16 cellular contexts compared by ENCODE assay signal in genomic region chr2:65939687-65940086, GRCh38.
"Had no signal": no experiment of that assay in that cellular context is flagged by ENCODE, and none has a peak within 500 bp of the region (broad histone marks: within the 10 kb centered on the region; RNA-seq: fewer than 3 reads in every experiment).

No MANE protein-coding gene starts in this region.

- H3K4me3 ChIP-seq: transverse colon had no signal

- H3K9ac ChIP-seq: parathyroid adenoma had no signal

- H3K9me3 ChIP-seq: neutrophil, transverse colon had no signal

- H3K79me2 ChIP-seq: parathyroid adenoma had no signal

- H3K27me3 ChIP-seq: neutrophil, transverse colon had no signal

- H2AFZ ChIP-seq: parathyroid adenoma had no signal

- DNase-seq: activated CD4-positive, alpha-beta T cell treated with anti-CD3 and anti-CD28 coated beads, Interleukin-2, amount 50 U/mL, for 1 hour; activated CD8-positive, alpha-beta memory T cell treated with anti-CD3 and anti-CD28 coated beads for 24 hours; activated naive CD8-positive, alpha-beta T cell treated with anti-CD3 and anti-CD28 coated beads for 36 hours; cortex of kidney; effector CD8-positive, alpha-beta T cell; foreskin fibroblast; glutamatergic neuron; left ventricle myocardium superior; mesenchymal stem cell; naive thymus-derived CD8-positive, alpha-beta T cell; retina; stimulated activated CD4-positive, alpha-beta T cell treated with anti-CD3 and anti-CD28 coated beads, Interleukin-4, amount 100 ng/mL, for 24 hours; stimulated activated naive CD8-positive, alpha-beta T cell treated with anti-CD3 and anti-CD28 coated beads, Interleukin-15, Interleukin-2, amounts not matched to agents 100 U/mL and 50 U/mL, for 24 hours; transverse colon had no signal

- H3K27ac ChIP-seq: neutrophil, parathyroid adenoma, transverse colon had no signal

- H3K36me3 ChIP-seq: neutrophil, transverse colon had no signal

- H3K4me1 ChIP-seq: parathyroid adenoma, transverse colon had no signal
